ENCODE assay signal across 17 cellular contexts in genomic region chr12:68761442-68761812, GRCh38.
"Had no signal": no experiment of that assay in that cellular context is flagged by ENCODE, and none has a peak within 500 bp of the region (broad histone marks: within the 10 kb centered on the region; RNA-seq: fewer than 3 reads in every experiment).

No MANE protein-coding gene starts in this region.

- DNase-seq: effector CD4-positive, alpha-beta T cell; endodermal cell; erythroblast; foreskin keratinocyte; immature natural killer cell; left ventricle myocardium inferior; mesendoderm; naive thymus-derived CD8-positive, alpha-beta T cell; sigmoid colon; stimulated activated CD4-positive, alpha-beta T cell treated with anti-CD3 and anti-CD28 coated beads, Interleukin-2, amount 100 ng/mL, for 24 hours; stimulated activated CD4-positive, alpha-beta T cell treated with anti-CD3 and anti-CD28 coated beads, Interleukin-4, amount 100 ng/mL, for 4 hours; stimulated activated naive CD4-positive, alpha-beta T cell treated with Interleukin-2 at 50 U/mL for 16 hours; trophoblast cell had no signal

- H3K4me3 ChIP-seq: coronary artery, left ventricle myocardium inferior, lung, sigmoid colon, skin epidermis had no signal

- ATAC-seq: foreskin keratinocyte; naive thymus-derived CD8-positive, alpha-beta T cell had no signal

- H3K27me3 ChIP-seq: foreskin keratinocyte, neutrophil, sigmoid colon had no signal

- H3K27ac Mint-ChIP-seq: endodermal cell had no signal

- H3K27me3 Mint-ChIP-seq: naive thymus-derived CD8-positive, alpha-beta T cell had no signal

- H3K27ac ChIP-seq: coronary artery, foreskin keratinocyte, left ventricle myocardium inferior, neutrophil, sigmoid colon, skin epidermis had no signal

- H3K9me3 ChIP-seq: left ventricle myocardium inferior, neutrophil, sigmoid colon had no signal

- H3K4me1 ChIP-seq: foreskin keratinocyte, left ventricle myocardium inferior, sigmoid colon had no signal

- H3K9me3 Mint-ChIP-seq: endodermal cell; immature natural killer cell; naive thymus-derived CD8-positive, alpha-beta T cell had no signal

- H3K4me3 Mint-ChIP-seq: endodermal cell; immature natural killer cell; naive thymus-derived CD8-positive, alpha-beta T cell had no signal
